ENCODE assay signal across 1 cellular context in genomic region chr13:40770934-40771618, GRCh38.
TF ChIP-seq lines count a peak whose summit lies in the region.

Gene MRPS31, minus strand, starts transcription at chr13:40771190. Its CDS starts 54 bp downstream, at chr13:40771136.

TF ChIP-seq in HepG2, 621 proteins besides CTCF, POLR2A, EP300 and RAD21 (continued from another document and continues in another):
- TF ChIP-seq ZNF646 (CRISPR knock-in tag; IDR thresholded peaks at IDR 0.05) = no peak
- TF ChIP-seq ZC3H4 (CRISPR knock-in tag; IDR thresholded peaks at IDR 0.05; ENCODE audit: borderline replicate concordance) = peak; percentile 59; the same call in 1 of the 2 replicates
- no peak for TF ChIP-seq PBX3 (CRISPR knock-in tag; IDR thresholded peaks at IDR 0.05; ENCODE audit: borderline replicate concordance)
- no peak for TF ChIP-seq NFRKB (IDR thresholded peaks at IDR 0.05)
- TF ChIP-seq GATA4 (IDR thresholded peaks at IDR 0.05; ENCODE audit: borderline replicate concordance, low read depth) = peak; percentile 72
- peak; percentile 85 for TF ChIP-seq POLR2G (IDR thresholded peaks at IDR 0.05; ENCODE audit: low read depth, low read length)
- TF ChIP-seq ZBED4 (CRISPR knock-in tag; IDR thresholded peaks at IDR 0.05; ENCODE audit: borderline replicate concordance) = peak; percentile 95
- TF ChIP-seq ZNF724P (CRISPR knock-in tag; IDR thresholded peaks at IDR 0.05; ENCODE audit: borderline replicate concordance) = peak; percentile 59; the same call in 1 of the 2 replicates
- peak; percentile 78; the same call in 1 of the 2 replicates for TF ChIP-seq ZNF503 (CRISPR knock-in tag; IDR thresholded peaks at IDR 0.05)
- TF ChIP-seq PTBP1 (IDR thresholded peaks at IDR 0.05; ENCODE audit: low read depth, low read length, poor library complexity, severe bottlenecking) = peak; percentile 25
- peak; percentile 61; the same call in 1 of the 2 replicates for TF ChIP-seq ADNP (CRISPR knock-in tag; IDR thresholded peaks at IDR 0.05)
- TF ChIP-seq ZNF713 (CRISPR knock-in tag; IDR thresholded peaks at IDR 0.05) = 0 out of 2 replicates have a peak, but pooled peaks have one; percentile 56
- TF ChIP-seq ZMYM3 (CRISPR knock-in tag; IDR thresholded peaks at IDR 0.05) = peak; percentile 87
- TF ChIP-seq KDM6A (CRISPR knock-in tag; IDR thresholded peaks at IDR 0.05; ENCODE audit: low read depth) = peak; percentile 20; the same call in 1 of the 2 replicates
- TF ChIP-seq ATF4 (CRISPR knock-in tag; IDR thresholded peaks at IDR 0.05) = peak in 1 of 2 experiments; percentile 57; a peak in 1 of 4 replicates
- TF ChIP-seq NR2F6 (IDR thresholded peaks at IDR 0.05) = no peak; the same call in 1 of the 2 replicates
- TF ChIP-seq NR2F6 (CRISPR knock-in tag; IDR thresholded peaks at IDR 0.05) = peak; percentile 53; the same call in 1 of the 2 replicates
- peak; percentile 71 for TF ChIP-seq IKZF4 (CRISPR knock-in tag; IDR thresholded peaks at IDR 0.05; ENCODE audit: borderline replicate concordance, low read depth, not compliant biosample characterization)
- peak; percentile 84 for TF ChIP-seq MXI1 (IDR thresholded peaks at IDR 0.05; ENCODE audit: borderline replicate concordance, low read depth, low read length)
- TF ChIP-seq ZNF510 (CRISPR knock-in tag; IDR thresholded peaks at IDR 0.05; ENCODE audit: low read depth) = 0 out of 2 replicates have a peak, but pooled peaks have one; percentile 62
- TF ChIP-seq ZNF260 (CRISPR knock-in tag; IDR thresholded peaks at IDR 0.05; ENCODE audit: borderline replicate concordance, low read depth) = no peak
- peak; percentile 36; the same call in 1 of the 2 replicates for TF ChIP-seq DPF2 (CRISPR knock-in tag; IDR thresholded peaks at IDR 0.05; ENCODE audit: borderline replicate concordance, low read depth)
- peak; percentile 96 for TF ChIP-seq BRD4 (CRISPR knock-in tag; IDR thresholded peaks at IDR 0.05)
- TF ChIP-seq MLX (CRISPR knock-in tag; IDR thresholded peaks at IDR 0.05) = no peak; the same call in 1 of the 2 replicates
- no peak for TF ChIP-seq ZBTB14 (CRISPR knock-in tag; IDR thresholded peaks at IDR 0.05)
- TF ChIP-seq HOXD1 (CRISPR knock-in tag; IDR thresholded peaks at IDR 0.05) = peak; percentile 92
- TF ChIP-seq ZNF362 (CRISPR knock-in tag; IDR thresholded peaks at IDR 0.05; ENCODE audit: borderline replicate concordance) = peak; percentile 65; the same call in 1 of the 2 replicates
- peak; percentile 88 for TF ChIP-seq ARID5B (CRISPR knock-in tag; IDR thresholded peaks at IDR 0.05)
- peak; percentile 64; the same call in 1 of the 2 replicates for TF ChIP-seq ZBTB2 (CRISPR knock-in tag; IDR thresholded peaks at IDR 0.05; ENCODE audit: low read depth)
- no peak for TF ChIP-seq NCOA5 (CRISPR knock-in tag; IDR thresholded peaks at IDR 0.05)
